ENCODE assay signal across 12 cellular contexts in the genomic region with DNA sequence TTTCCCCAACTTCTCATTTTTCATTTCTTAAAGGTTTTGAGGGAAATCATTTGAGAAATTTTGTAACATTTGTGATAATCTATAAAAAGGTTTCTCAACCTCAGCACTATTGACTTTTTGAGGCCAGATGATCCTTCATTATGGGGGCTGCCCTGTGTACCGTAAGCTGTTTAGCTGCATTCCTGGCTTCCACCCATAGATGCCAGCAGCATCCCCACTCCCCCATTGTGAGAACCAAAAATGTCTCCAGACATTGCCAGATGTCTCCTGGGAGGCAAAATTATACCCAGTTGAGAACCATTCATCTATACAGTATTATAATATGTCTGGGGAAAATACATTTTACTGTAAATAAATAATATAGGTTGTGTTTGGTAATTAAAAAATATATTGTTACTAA.
A peak's percentile ranks its signal among the peaks of the same experiment; 100 is the strongest.
DNase-seq lines count a peak whose midpoint lies in the region; ATAC-seq and TF ChIP-seq lines count a peak whose summit lies in the region.
"Had no signal": no experiment of that assay in that cellular context is flagged by ENCODE, and none has a peak within 500 bp of the region (broad histone marks: within the 10 kb centered on the region; RNA-seq: fewer than 3 reads in every experiment).

No MANE protein-coding gene starts in this region.

- TF ChIP-seq CTCF in epithelial cell of proximal tubule (conservative IDR thresholded peaks at IDR 0.05; ENCODE audit: low read depth, low read length) (peak; percentile 38), smooth muscle cell (IDR thresholded peaks at IDR 0.05; ENCODE audit: borderline replicate concordance, insufficient read depth, poor library complexity, severe bottlenecking) (no peak), MCF 10A (IDR thresholded peaks at IDR 0.05; ENCODE audit: unreplicated experiment) (no peak)

- peaks cover 3% of the 10 kb centered on the region for H4K20me1 ChIP-seq in smooth muscle cell (ENCODE audit: low read depth)

- no peaks in the 10 kb centered on the region for H3K27me3 ChIP-seq in smooth muscle cell (ENCODE audit: low read depth)
- no peaks in the 10 kb centered on the region for H3K27me3 ChIP-seq in naive thymus-derived CD4-positive, alpha-beta T cell (ENCODE audit: control insufficient read depth in 2 of 2, insufficient read depth in 2 of 2, low read length in 2 of 2)

- intact Hi-C loops in MCF 10A (cut with micrococcal nuclease) = loop anchor here (5.0 kb wide), 3 partner anchors 67 to 143 kb away; no protein-coding TSS in a partner anchor
- intact Hi-C loops in naive thymus-derived CD4-positive, alpha-beta T cell (cut with micrococcal nuclease) = no loop called here

- peak overlapping the region; percentile 97 for H3K27ac ChIP-seq in smooth muscle cell (ENCODE audit: low read depth)
- no peak overlapping the region for H3K27ac ChIP-seq in naive thymus-derived CD4-positive, alpha-beta T cell (ENCODE audit: low read depth, low read length)

- no peak overlapping the region for H3K4me2 ChIP-seq in smooth muscle cell

- BruUV-seq in MCF 10A (replicated peaks; lab: Mats Ljungman, UMichigan) = no TSS peak

- no peaks in the 10 kb centered on the region for H3K9me3 Mint-ChIP-seq in MCF 10A (ENCODE audit: unreplicated experiment)
- H3K9me3 Mint-ChIP-seq in naive thymus-derived CD4-positive, alpha-beta T cell = peaks cover 0 to 7% (median 0%) of the 10 kb centered on the region in 11 donors

- H3K27ac Mint-ChIP-seq in MCF 10A (ENCODE audit: low read depth, unreplicated experiment) = no peak overlapping the region
- H3K27ac Mint-ChIP-seq in naive thymus-derived CD4-positive, alpha-beta T cell = no peak overlapping the region

- ATAC-seq in naive thymus-derived CD4-positive, alpha-beta T cell = no peak
- ATAC-seq in GM18867 (IDR thresholded peaks at IDR 0.05; ENCODE audit: unreplicated experiment) = no peak

- peaks cover 36% of the 10 kb centered on the region for H3K4me1 Mint-ChIP-seq in MCF 10A (ENCODE audit: insufficient read depth, unreplicated experiment)
- H3K4me1 Mint-ChIP-seq in naive thymus-derived CD4-positive, alpha-beta T cell = no peaks in the 10 kb centered on the region

- H3K79me2 ChIP-seq in smooth muscle cell (ENCODE audit: low read depth) = peaks cover 29% of the 10 kb centered on the region

- H3K4me3 Mint-ChIP-seq in MCF 10A (ENCODE audit: unreplicated experiment) = no peak overlapping the region
- no peak overlapping the region for H3K4me3 Mint-ChIP-seq in naive thymus-derived CD4-positive, alpha-beta T cell

- H3K4me3 ChIP-seq in epithelial cell of proximal tubule (ENCODE audit: low read depth, low read length) = no peak overlapping the region
- H3K4me3 ChIP-seq in smooth muscle cell = no peak overlapping the region
- H3K4me3 ChIP-seq in naive thymus-derived CD4-positive, alpha-beta T cell (ENCODE audit: low read length) = no peak overlapping the region

- POLR2A ChIA-PET in MCF 10A (lab: Yijun Ruan, JAX) = interaction anchor here (0.6 to 0.7 kb wide), 3 partner anchors 39 to 409 kb away, joined by 3 read pairs; no protein-coding TSS in a partner anchor
- POLR2A ChIA-PET in naive thymus-derived CD4-positive, alpha-beta T cell (lab: Charles Lee) = no interaction called here

- CTCF ChIA-PET in MCF 10A (lab: Yijun Ruan, JAX) = interaction anchor here (0.6 to 2.0 kb wide), 3 partner anchors 13 to 83 kb away, joined by 3 to 11 read pairs (median 4); no protein-coding TSS in a partner anchor
- CTCF ChIA-PET in naive thymus-derived CD4-positive, alpha-beta T cell (lab: Charles Lee) = no interaction called here

- DNase-seq in NCI-H524 (lab: John Stamatoyannopoulos, UW) = peak; percentile 3 to 50
- DNase-seq in NCI-H524 treated with DMSO at 0.1 percent for 48 hours (lab: John Stamatoyannopoulos, UW) = no peak
- peak; percentile 61 for DNase-seq in NCI-H460 (ENCODE audit: extremely low read depth, low read depth)
- no peak for DNase-seq in epithelial cell of proximal tubule (ENCODE audit: low read depth)
- no peak for DNase-seq in smooth muscle cell (lab: John Stamatoyannopoulos, UW; ENCODE audit: unreplicated experiment)
- no peak for DNase-seq in MCF 10A (ENCODE audit: unreplicated experiment)
- no peak for DNase-seq in naive thymus-derived CD4-positive, alpha-beta T cell
- DNase-seq: dermis blood vessel endothelial cell, mammary epithelial cell, NCI-H1092 treated with DMSO at 0.1 percent for 48 hours, T-helper 9 cell had no signal

- H3K4me1 ChIP-seq in smooth muscle cell (ENCODE audit: low read depth) = peaks cover 28% of the 10 kb centered on the region
- H3K4me1 ChIP-seq in naive thymus-derived CD4-positive, alpha-beta T cell (ENCODE audit: control insufficient read depth in 2 of 2, insufficient read depth in 2 of 2, low read length in 2 of 2) = no peaks in the 10 kb centered on the region

- H3K36me3 ChIP-seq in smooth muscle cell (ENCODE audit: low read depth) = no peaks in the 10 kb centered on the region
- no peaks in the 10 kb centered on the region for H3K36me3 ChIP-seq in naive thymus-derived CD4-positive, alpha-beta T cell (ENCODE audit: control insufficient read depth in 2 of 3, insufficient read depth in 3 of 3, low read length in 3 of 3)

- no peaks in the 10 kb centered on the region for H3K36me3 Mint-ChIP-seq in MCF 10A (ENCODE audit: insufficient read depth, unreplicated experiment)
- no peaks in the 10 kb centered on the region for H3K36me3 Mint-ChIP-seq in naive thymus-derived CD4-positive, alpha-beta T cell

- H3K9ac ChIP-seq in smooth muscle cell (ENCODE audit: low read depth) = no peak overlapping the region

- H2AFZ ChIP-seq in smooth muscle cell (ENCODE audit: low read depth) = no peak overlapping the region

- H3K27me3 Mint-ChIP-seq in MCF 10A (ENCODE audit: insufficient read depth, unreplicated experiment) = no peaks in the 10 kb centered on the region
- peaks cover 0 to 9% (median 0%) of the 10 kb centered on the region in 5 donors for H3K27me3 Mint-ChIP-seq in naive thymus-derived CD4-positive, alpha-beta T cell

- peaks cover 26% of the 10 kb centered on the region for H3F3A ChIP-seq in smooth muscle cell (ENCODE audit: low read depth)

- 63% methylated on average over 1 of the region's 1 CpG for WGBS in smooth muscle cell (ENCODE audit: low lambda C conversion rate)

- no peaks in the 10 kb centered on the region for H3K9me3 ChIP-seq in smooth muscle cell (replicated peaks; ENCODE audit: low read depth)
- no peaks in the 10 kb centered on the region for H3K9me3 ChIP-seq in naive thymus-derived CD4-positive, alpha-beta T cell (ENCODE audit: control insufficient read depth in 2 of 3, low read length in 3 of 3)

Comparison
In these comparisons a context has a peak if more than half of its experiments do, and no peak if none do; other contexts are left out.
1. DNase-seq: peak in NCI-H524 (2 of 2) and NCI-H460 (single experiment); none in NCI-H524 treated with DMSO at 0.1 percent for 48 hours (single experiment), epithelial cell of proximal tubule (single experiment), smooth muscle cell (single experiment), MCF 10A (single experiment) and naive thymus-derived CD4-positive, alpha-beta T cell (0 of 9).